Comparison of ENCODE assay signal across 9 cellular contexts in genomic region chr19:3784607-3785463, GRCh38. TPM values are rescaled to one million over a fixed set of nuclear protein-coding genes. Genes with fewer than 3 reads are reported as not detected.
DNase-seq lines count a peak whose midpoint lies in the region; ATAC-seq and TF ChIP-seq lines count a peak whose summit lies in the region.
"Had no signal": no experiment of that assay in that cellular context is flagged by ENCODE, and none has a peak within 500 bp of the region (broad histone marks: within the 10 kb centered on the region; RNA-seq: fewer than 3 reads in every experiment).

No MANE protein-coding gene starts in this region.

- in situ Hi-C loops in HAP-1 (cut with MboI; ENCODE audit: low sequenced_read_pairs), result no loop called here

- no peak overlapping the region for H3K27ac ChIP-seq in ACC112 (ENCODE audit: low read depth, low read length)
- H3K27ac ChIP-seq in lower lobe of right lung, result no peak overlapping the region
- no peak overlapping the region for H3K27ac ChIP-seq in body of pancreas

- peak overlapping the region; percentile 79 for H3K4me3 Mint-ChIP-seq in activated naive CD8-positive, alpha-beta T cell treated with anti-CD3 and anti-CD28 coated beads, Interleukin-2, amount 50 U/mL, for 24 hours

- H3K4me1 ChIP-seq in ACC112 (ENCODE audit: control insufficient read depth, insufficient read depth, low read length, unreplicated experiment) (no peaks in the 10 kb centered on the region), HAP-1 (no peaks in the 10 kb centered on the region), lower lobe of right lung (peaks cover 5% of the 10 kb centered on the region), body of pancreas (peaks cover 5% of the 10 kb centered on the region)

- H3K27ac Mint-ChIP-seq in activated naive CD8-positive, alpha-beta T cell treated with anti-CD3 and anti-CD28 coated beads, Interleukin-2, amount 50 U/mL, for 24 hours, result peak overlapping the region; percentile 60

- no peaks in the 10 kb centered on the region for H3K79me2 ChIP-seq in ACC112 (ENCODE audit: control insufficient read depth, insufficient read depth, low read length, unreplicated experiment)

- peak in 1 of 2 experiments; percentile 56 for DNase-seq in HAP-1 (ENCODE audit: low spot score in 2 of 2)
- peak; percentile 13 for DNase-seq in activated naive CD8-positive, alpha-beta T cell treated with anti-CD3 and anti-CD28 coated beads, Interleukin-2, amount 50 U/mL, for 24 hours
- DNase-seq in lower lobe of right lung, result no peak
- no peak for DNase-seq in NK-92 (lab: John Stamatoyannopoulos, UW; ENCODE audit: unreplicated experiment)
- DNase-seq in COLO829 (ENCODE audit: low spot score), result no peak
- DNase-seq in body of pancreas, result no peak

- H3K4me1 Mint-ChIP-seq in activated naive CD8-positive, alpha-beta T cell treated with anti-CD3 and anti-CD28 coated beads, Interleukin-2, amount 50 U/mL, for 24 hours, result peaks cover 18% of the 10 kb centered on the region

- no peaks in the 10 kb centered on the region for H3K27me3 Mint-ChIP-seq in activated naive CD8-positive, alpha-beta T cell treated with anti-CD3 and anti-CD28 coated beads, Interleukin-2, amount 50 U/mL, for 24 hours

- no peak overlapping the region for H2AFZ ChIP-seq in ACC112 (ENCODE audit: low read length, unreplicated experiment)

- ATAC-seq in activated naive CD8-positive, alpha-beta T cell treated with anti-CD3 and anti-CD28 coated beads, Interleukin-2, amount 50 U/mL, for 24 hours, result no peak
- ATAC-seq in lower lobe of right lung (peak; percentile 19 to 34), HG02973 (IDR thresholded peaks at IDR 0.05; ENCODE audit: unreplicated experiment) (no peak), body of pancreas (no peak)

- TF ChIP-seq POLR2A in body of pancreas (IDR thresholded peaks at IDR 0.05), result no peak

- peak overlapping the region; percentile 37; the same call in 1 of the 2 replicates for H3K4me3 ChIP-seq in ACC112 (ENCODE audit: low read depth, low read length)
- peak overlapping the region; percentile 59 for H3K4me3 ChIP-seq in HAP-1
- H3K4me3 ChIP-seq in lower lobe of right lung, result peak overlapping the region; percentile 59
- no peak overlapping the region for H3K4me3 ChIP-seq in body of pancreas

- TF ChIP-seq CTCF in lower lobe of right lung (IDR thresholded peaks at IDR 0.05), result no peak
- TF ChIP-seq CTCF in body of pancreas (IDR thresholded peaks at IDR 0.05), result no peak

- peaks cover 24% of the 10 kb centered on the region for H3K36me3 Mint-ChIP-seq in activated naive CD8-positive, alpha-beta T cell treated with anti-CD3 and anti-CD28 coated beads, Interleukin-2, amount 50 U/mL, for 24 hours (ENCODE audit: low read depth)

- H3K27me3 ChIP-seq in ACC112 (ENCODE audit: insufficient read depth, low read length) (peaks cover 25% of the 10 kb centered on the region), HAP-1 (ENCODE audit: low read depth) (no peaks in the 10 kb centered on the region), lower lobe of right lung (ENCODE audit: low read depth) (peaks cover 13% of the 10 kb centered on the region), body of pancreas (no peaks in the 10 kb centered on the region)

- peaks cover 12% of the 10 kb centered on the region for H3K9me3 Mint-ChIP-seq in activated naive CD8-positive, alpha-beta T cell treated with anti-CD3 and anti-CD28 coated beads, Interleukin-2, amount 50 U/mL, for 24 hours

- H3K36me3 ChIP-seq in ACC112 (ENCODE audit: insufficient read depth, low read length) (no peaks in the 10 kb centered on the region), HAP-1 (replicated peaks) (peaks cover 20% of the 10 kb centered on the region), lower lobe of right lung (no peaks in the 10 kb centered on the region), body of pancreas (replicated peaks in 1 of 2; ENCODE audit: insufficient read depth in 1 of 2, low read depth in 2 of 2) (no peaks in the 10 kb centered on the region)

- intact Hi-C loops in lower lobe of right lung (cut with DNase I), result no loop called here
- intact Hi-C loops in body of pancreas (cut with DNase I), result no loop called here

- 29 to 36% methylated on average over 18 to 25 of the region's 25 CpGs for WGBS in body of pancreas, 2 donors

- H3K9me3 ChIP-seq in HAP-1 (peaks cover 18% of the 10 kb centered on the region), lower lobe of right lung (peaks cover 19% of the 10 kb centered on the region), body of pancreas (peaks cover 0 to 23% (median 6%) of the 10 kb centered on the region in 3 donors)

RNA-seq across cellular contexts. Expression of gene MATK, which starts 1.3 kb away (rescaled TPM):
- total RNA-seq in lower lobe of right lung, result 11.3 TPM
- under 1 TPM in 1 of 2 donors, not detected in 1; 0.78 TPM for total RNA-seq in body of pancreas

RNA-seq across cellular contexts. Expression of gene RAX2, which starts 12.8 kb away (rescaled TPM):
- not detected for total RNA-seq in lower lobe of right lung
- not detected for total RNA-seq in body of pancreas
- total RNA-seq: skeletal muscle tissue had no signal

RNA-seq across cellular contexts. Expression of gene MRPL54, which starts 22.4 kb away (rescaled TPM):
- total RNA-seq in lower lobe of right lung (59.4 TPM), body of pancreas (10 to 100 TPM; 78.9 to 86.0 TPM)

RNA-seq across cellular contexts. Expression of gene APBA3, which starts 23.3 kb away (rescaled TPM):
- total RNA-seq in lower lobe of right lung (18.2 TPM), body of pancreas (10 to 100 TPM; 20.0 to 35.6 TPM)

Comparison
In these comparisons a context has a peak if more than half of its experiments do, and no peak if none do; other contexts are left out.
1. H3K4me3 ChIP-seq: peak in ACC112 (single experiment), HAP-1 (single experiment) and lower lobe of right lung (single experiment); none in body of pancreas (0 of 2).
2. ATAC-seq: peak in lower lobe of right lung (2 of 2); none in activated naive CD8-positive, alpha-beta T cell treated with anti-CD3 and anti-CD28 coated beads, Interleukin-2, amount 50 U/mL, for 24 hours (single experiment), HG02973 (single experiment) and body of pancreas (single experiment).